ENCODE assay signal across 17 cellular contexts in the genomic region with DNA sequence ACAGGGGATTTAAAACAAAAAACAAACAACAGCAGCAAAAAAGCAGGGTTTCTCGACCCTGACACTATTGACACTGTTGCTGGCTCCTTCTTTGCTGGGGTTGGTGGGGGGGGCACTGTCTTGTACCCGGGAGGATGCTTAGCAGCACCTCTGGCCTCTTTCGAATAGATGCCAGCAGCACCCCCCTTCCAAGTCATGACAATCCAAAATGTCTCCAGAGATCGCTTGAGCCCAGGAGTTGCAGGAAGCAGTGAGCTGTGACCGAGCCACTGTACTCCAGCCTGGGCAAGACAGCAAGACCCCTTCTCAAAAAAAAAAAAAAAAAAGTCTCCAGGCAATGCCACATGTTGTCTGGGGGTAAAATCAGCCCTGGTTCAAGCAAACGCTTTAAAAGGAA. TPM values are rescaled to one million over a fixed set of nuclear protein-coding genes. Genes with fewer than 3 reads are reported as not detected.
DNase-seq lines count a peak whose midpoint lies in the region; ATAC-seq and TF ChIP-seq lines count a peak whose summit lies in the region.
"Had no signal": no experiment of that assay in that cellular context is flagged by ENCODE, and none has a peak within 500 bp of the region (broad histone marks: within the 10 kb centered on the region; RNA-seq: fewer than 3 reads in every experiment).

No MANE protein-coding gene starts in this region.

- TF ChIP-seq POLR2A in heart left ventricle (IDR thresholded peaks at IDR 0.05) (no peak), gastrocnemius medialis (IDR thresholded peaks at IDR 0.05) (no peak), vagina (IDR thresholded peaks at IDR 0.05) (no peak)

- H3K4me2 ChIP-seq in hepatocyte, result no peak overlapping the region

- H3K27me3 ChIP-seq in heart left ventricle, result no peaks in the 10 kb centered on the region
- no peaks in the 10 kb centered on the region for H3K27me3 ChIP-seq in hepatocyte
- no peaks in the 10 kb centered on the region for H3K27me3 ChIP-seq in gastrocnemius medialis
- no peaks in the 10 kb centered on the region for H3K27me3 ChIP-seq in vagina
- H3K27me3 ChIP-seq: SJCRH30 had no signal

- H3K9me3 ChIP-seq in heart left ventricle, result no peaks in the 10 kb centered on the region
- H3K9me3 ChIP-seq in hepatocyte (ENCODE audit: low read depth), result no peaks in the 10 kb centered on the region
- H3K9me3 ChIP-seq in gastrocnemius medialis, result no peaks in the 10 kb centered on the region
- H3K9me3 ChIP-seq in vagina, result no peaks in the 10 kb centered on the region
- H3K9me3 ChIP-seq: SJCRH30 had no signal

- intact Hi-C loops in heart left ventricle (cut with DNase I), result loop anchor here in 8 of 10 donors (2.0 to 10.0 kb wide), 7 partner anchors 57 to 117 kb away; partner anchors contain the start of gene WDR81 (in 5 of the 8)
- intact Hi-C loops in left cardiac atrium (cut with DNase I), result loop anchor here in 1 of 2 donors (5.0 to 10.0 kb wide), 2 partner anchors 60 to 117 kb away; partner anchors contain the start of gene WDR81
- intact Hi-C loops in gastrocnemius medialis (cut with DNase I; ENCODE audit: low total_unique reads), result loop anchor here (5.0 to 10.0 kb wide), 2 partner anchors 85 to 207 kb away; no protein-coding TSS in a partner anchor
- intact Hi-C loops in vagina (cut with DNase I), result loop anchor here (2.0 kb wide), 1 partner anchor 65 kb away; no protein-coding TSS in a partner anchor

- no peaks in the 10 kb centered on the region for H3K9me2 ChIP-seq in hepatocyte (replicated peaks; ENCODE audit: insufficient read depth)

- ATAC-seq in heart left ventricle (no peak), left cardiac atrium (no peak), gastrocnemius medialis (no peak), GM21526 (IDR thresholded peaks at IDR 0.05; ENCODE audit: low FRiP score, unreplicated experiment) (no peak), GM21576 (IDR thresholded peaks at IDR 0.05; ENCODE audit: unreplicated experiment) (no peak), HG03108 (IDR thresholded peaks at IDR 0.05; ENCODE audit: unreplicated experiment) (no peak)
- ATAC-seq: activated CD8-positive, alpha-beta memory T cell treated with anti-CD3 and anti-CD28 coated beads, Interleukin-2, amount 10 ng/mL, durations not matched to agents 7 days and 5 days had no signal

- in situ Hi-C loops in gastrocnemius medialis (cut with MboI; ENCODE audit: low sequenced_read_pairs in 4 of 4), result loop anchor here in 3 of 4 donors (5.0 to 25.0 kb wide), 4 partner anchors 60 to 120 kb away; partner anchors contain the start of gene WDR81 (in 2 of the 3)

- H3K27ac ChIP-seq in heart left ventricle, result peak overlapping the region; percentile 67 to 97 (median 92)
- H3K27ac ChIP-seq in hepatocyte, result peak overlapping the region; percentile 93
- H3K27ac ChIP-seq in gastrocnemius medialis, result peak overlapping the region; percentile 97 to 100 (median 98)
- H3K27ac ChIP-seq in vagina, result peak overlapping the region; percentile 97
- H3K27ac ChIP-seq: SJCRH30 had no signal

- H3K4me3 ChIP-seq in heart left ventricle, result peak overlapping the region in 4 of 12 donors; percentile 0 to 43 (median 24)
- no peak overlapping the region for H3K4me3 ChIP-seq in hepatocyte
- H3K4me3 ChIP-seq in gastrocnemius medialis, result peak overlapping the region; percentile 16 to 43 (median 38)
- peak overlapping the region in 1 of 2 donors; percentile 5 for H3K4me3 ChIP-seq in vagina
- H3K4me3 ChIP-seq: SJCRH30 had no signal

- H2AFZ ChIP-seq in hepatocyte, result no peak overlapping the region

- WGBS in heart left ventricle, 4 donors, result 60 to 74% (median 67%) methylated on average over 6 of the region's 6 CpGs
- WGBS in hepatocyte (ENCODE audit: low lambda C conversion rate, missing lambda C conversion rate), result 93% methylated on average over 6 of the region's 6 CpGs

- H3K79me2 ChIP-seq in hepatocyte, result no peaks in the 10 kb centered on the region

- H3K36me3 ChIP-seq in heart left ventricle (peaks cover 0 to 40% (median 28%) of the 10 kb centered on the region in 9 donors), hepatocyte (replicated peaks; ENCODE audit: insufficient read depth, low read depth) (no peaks in the 10 kb centered on the region), gastrocnemius medialis (peaks cover 0 to 23% of the 10 kb centered on the region in 2 donors), vagina (peaks cover 0 to 6% of the 10 kb centered on the region in 2 donors)

- no peaks in the 10 kb centered on the region for H4K20me1 ChIP-seq in hepatocyte (ENCODE audit: insufficient read depth, poor library complexity, severe bottlenecking)

- TF ChIP-seq CTCF in heart left ventricle (IDR thresholded peaks at IDR 0.05) (no peak), hepatocyte (IDR thresholded peaks at IDR 0.05; ENCODE audit: poor library complexity) (no peak), gastrocnemius medialis (IDR thresholded peaks at IDR 0.05 in 4 of 5, conservative IDR thresholded peaks at IDR 0.05 in 1 of 5) (no peak), vagina (IDR thresholded peaks at IDR 0.05) (no peak)

- H3K4me1 ChIP-seq in heart left ventricle, result peaks cover 5 to 75% (median 50%) of the 10 kb centered on the region in 12 donors
- peaks cover 32% of the 10 kb centered on the region for H3K4me1 ChIP-seq in hepatocyte (ENCODE audit: insufficient read depth)
- peaks cover 58 to 63% of the 10 kb centered on the region in 2 donors for H3K4me1 ChIP-seq in gastrocnemius medialis
- H3K4me1 ChIP-seq in vagina, result peaks cover 73% of the 10 kb centered on the region

- DNase-seq in heart left ventricle (no peak), left cardiac atrium (no peak), hepatocyte (ENCODE audit: low spot score) (no peak), gastrocnemius medialis (no peak), vagina (ENCODE audit: extremely low spot score in 2 of 2) (no peak)
- DNase-seq: activated CD8-positive, alpha-beta memory T cell treated with anti-CD3 and anti-CD28 coated beads, Interleukin-2, amount 10 ng/mL, durations not matched to agents 7 days and 5 days; DMS 273 treated with DMSO at 0.1 percent for 48 hours; effector CD4-positive, alpha-beta T cell; NCI-H187; NCI-H82; SJCRH30; trophoblast cell had no signal

RNA-seq across cellular contexts. Expression of gene SERPINF1, which starts 20.3 kb away (rescaled TPM):
- 100 to 1,000 TPM in 5 of 9 donors, 10 to 100 TPM in 4; 67.5 to 460 (median 103) TPM for total RNA-seq in heart left ventricle
- polyA plus RNA-seq in heart left ventricle, result 100 to 1,000 TPM; 101 to 125 TPM
- total RNA-seq in left cardiac atrium, result 100 to 1,000 TPM; 252 to 407 TPM
- total RNA-seq in hepatocyte, result 1,201 and 1,404 TPM in 2 replicates
- polyA plus RNA-seq in hepatocyte, result 739 and 774 TPM in 2 replicates
- total RNA-seq in gastrocnemius medialis, result 100 to 1,000 TPM; 554 to 698 (median 631) TPM
- 1,040 TPM for total RNA-seq in vagina

RNA-seq across cellular contexts. Expression of gene SERPINF2, which starts 39.5 kb away (rescaled TPM):
- total RNA-seq in heart left ventricle (1 to 10 TPM in 2 of 9 donors, under 1 TPM in 6, not detected in 1; 0.25 to 1.8 (median 0.77) TPM), left cardiac atrium (1 to 10 TPM; 4.2 to 4.9 TPM), hepatocyte (127 and 140 TPM in 2 replicates), gastrocnemius medialis (1 to 10 TPM in 3 of 4 donors, under 1 TPM in 1; 0.85 to 6.4 (median 4.3) TPM), vagina (23.8 TPM)
- polyA plus RNA-seq in heart left ventricle (1 to 10 TPM in 1 of 2 donors, under 1 TPM in 1; 0.65 to 1.4 TPM), hepatocyte (127 and 164 TPM in 2 replicates)
- total RNA-seq: glomerular endothelial cell, SJCRH30 had no signal
- polyA plus RNA-seq: AG04450 had no signal

RNA-seq across cellular contexts. Expression of gene SMYD4, which starts 47.5 kb away (rescaled TPM):
- 10 to 100 TPM in 3 of 9 donors, 1 to 10 TPM in 6; 5.2 to 15.9 (median 8.3) TPM for total RNA-seq in heart left ventricle
- polyA plus RNA-seq in heart left ventricle, result 1 to 10 TPM; 5.6 to 6.5 TPM
- total RNA-seq in left cardiac atrium, result 10 to 100 TPM; 10.6 to 17.6 TPM
- 8.7 and 11.4 TPM in 2 replicates for total RNA-seq in hepatocyte
- polyA plus RNA-seq in hepatocyte, result 8.5 and 9.5 TPM in 2 replicates
- total RNA-seq in gastrocnemius medialis, result 10 to 100 TPM; 15.1 to 18.1 (median 16.7) TPM
- total RNA-seq in vagina, result 16.7 TPM

RNA-seq across cellular contexts. Expression of gene RPA1, which starts 47.6 kb away (rescaled TPM):
- 10 to 100 TPM; 20.1 to 87.4 (median 64.6) TPM for total RNA-seq in heart left ventricle
- 10 to 100 TPM; 10.4 to 35.0 TPM for polyA plus RNA-seq in heart left ventricle
- 10 to 100 TPM; 61.8 to 95.1 TPM for total RNA-seq in left cardiac atrium
- total RNA-seq in hepatocyte, result 15.2 and 17.6 TPM in 2 replicates
- 32.4 and 33.6 TPM in 2 replicates for polyA plus RNA-seq in hepatocyte
- 10 to 100 TPM; 26.5 to 46.8 (median 34.9) TPM for total RNA-seq in gastrocnemius medialis
- 30.9 TPM for total RNA-seq in vagina

RNA-seq across cellular contexts. Expression of gene WDR81, which starts 57.7 kb away (rescaled TPM):
- total RNA-seq in heart left ventricle (10 to 100 TPM in 4 of 9 donors, 1 to 10 TPM in 5; 7.2 to 29.0 (median 9.3) TPM), left cardiac atrium (10 to 100 TPM; 15.4 to 16.1 TPM), hepatocyte (16.9 and 24.4 TPM in 2 replicates), gastrocnemius medialis (10 to 100 TPM; 22.3 to 61.1 (median 42.7) TPM), vagina (57.2 TPM)
- polyA plus RNA-seq in heart left ventricle (10 to 100 TPM in 1 of 2 donors, 1 to 10 TPM in 1; 9.1 to 12.5 TPM), hepatocyte (24.0 and 27.6 TPM in 2 replicates)
